In the genomic region with DNA sequence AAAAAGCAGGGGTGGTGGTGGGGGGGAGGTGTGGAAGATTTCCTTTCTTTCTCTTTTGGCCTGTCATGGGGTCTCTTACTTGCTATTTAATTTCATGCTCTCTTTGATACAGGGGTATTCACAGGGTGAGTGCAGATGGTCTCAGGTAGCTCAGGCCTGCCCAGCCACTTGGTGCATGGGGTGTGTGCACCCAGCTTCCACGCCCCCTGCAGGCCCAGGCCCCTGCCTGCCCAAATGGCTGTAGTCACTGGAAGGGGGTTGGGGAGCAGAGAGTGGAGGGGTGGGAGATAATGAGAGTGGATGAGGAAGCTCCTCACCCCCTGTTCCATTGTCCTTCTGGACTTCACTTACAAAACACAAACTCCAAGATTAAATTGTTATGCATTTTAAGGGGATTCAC, we compare ENCODE assay signal across 1 cellular context.
A peak's percentile ranks its signal among the peaks of the same experiment; 100 is the strongest.
TF ChIP-seq lines count a peak whose summit lies in the region.

No MANE protein-coding gene starts in this region.

TF ChIP-seq in K562, 482 proteins besides CTCF, POLR2A, EP300 and RAD21:
- TF ChIP-seq SMC3 (conservative IDR thresholded peaks at IDR 0.05; ENCODE audit: insufficient read depth, low read depth, low read length) (0 out of 2 replicates have a peak, but pooled peaks have one; percentile 22), CTCFL (IDR thresholded peaks at IDR 0.05; ENCODE audit: borderline replicate concordance, insufficient read depth, low read depth, low read length, poor library complexity, severe bottlenecking) (peak; percentile 57), CBFA2T3 (IDR thresholded peaks at IDR 0.05) (no peak)
